In genomic region chr6:151413372-151414145, GRCh38 we compare ENCODE assay signal across 13 cellular contexts. TPM values are rescaled to one million over a fixed set of nuclear protein-coding genes. Genes with fewer than 3 reads are reported as not detected.
DNase-seq lines count a peak whose midpoint lies in the region; ATAC-seq, FAIRE-seq and TF ChIP-seq lines count a peak whose summit lies in the region.
"Had no signal": no experiment of that assay in that cellular context is flagged by ENCODE, and none has a peak within 500 bp of the region (broad histone marks: within the 10 kb centered on the region; RNA-seq: fewer than 3 reads in every experiment).

No MANE protein-coding gene starts in this region.

- no peak for FAIRE-seq in small intestine (lab: Jason Lieb, UNC)

- H3K4me3 Mint-ChIP-seq in CD8-positive, alpha-beta T cell = peak overlapping the region; percentile 20

- H3K27me3 Mint-ChIP-seq in CD8-positive, alpha-beta T cell (ENCODE audit: low read depth) = no peaks in the 10 kb centered on the region

- H3K9me3 ChIP-seq in CD8-positive, alpha-beta T cell (ENCODE audit: low read length) = no peaks in the 10 kb centered on the region
- H3K9me3 ChIP-seq in small intestine (ENCODE audit: control insufficient read depth, low read depth) (no peaks in the 10 kb centered on the region), esophagus squamous epithelium (no peaks in the 10 kb centered on the region)
- H3K9me3 ChIP-seq: body of pancreas had no signal

- H3K36me3 Mint-ChIP-seq in CD8-positive, alpha-beta T cell = peaks cover 63% of the 10 kb centered on the region

- WGBS in small intestine, 3 donors = 89 to 96% (median 93%) methylated on average over 8 of the region's 8 CpGs
- 85 to 92% methylated on average over 7 to 8 of the region's 8 CpGs for WGBS in esophagus squamous epithelium, 2 donors

- no peaks in the 10 kb centered on the region for H3K36me3 ChIP-seq in CD8-positive, alpha-beta T cell (ENCODE audit: insufficient read depth, low read length)
- H3K36me3 ChIP-seq in small intestine (ENCODE audit: control insufficient read depth in 2 of 2, insufficient read depth in 2 of 2, low read length in 2 of 2) (peaks cover 0 to 6% of the 10 kb centered on the region in 2 donors), esophagus squamous epithelium (peaks cover 5 to 79% (median 11%) of the 10 kb centered on the region in 3 donors)

- H3K27ac ChIP-seq in CD8-positive, alpha-beta T cell (ENCODE audit: low read depth, low read length) = no peak overlapping the region
- H3K27ac ChIP-seq in small intestine (ENCODE audit: low read depth in 1 of 2, low read length in 1 of 2) (no peak overlapping the region), esophagus squamous epithelium (no peak overlapping the region)
- H3K27ac ChIP-seq: body of pancreas, HL-60 had no signal

- peaks cover 19% of the 10 kb centered on the region for H3K4me1 ChIP-seq in CD8-positive, alpha-beta T cell (ENCODE audit: insufficient read depth, low read length)
- no peaks in the 10 kb centered on the region for H3K4me1 ChIP-seq in small intestine (ENCODE audit: control insufficient read depth in 2 of 2, insufficient read depth in 1 of 2, low read depth in 1 of 2, low read length in 1 of 2)
- no peaks in the 10 kb centered on the region for H3K4me1 ChIP-seq in esophagus squamous epithelium
- H3K4me1 ChIP-seq: body of pancreas had no signal

- ATAC-seq in CD8-positive, alpha-beta T cell = peak; percentile 99
- no peak for ATAC-seq in HG03378 (IDR thresholded peaks at IDR 0.05; ENCODE audit: unreplicated experiment)
- ATAC-seq: body of pancreas had no signal

- peaks cover 4% of the 10 kb centered on the region for H3K9me3 Mint-ChIP-seq in CD8-positive, alpha-beta T cell

- DNase-seq in CD8-positive, alpha-beta T cell = peak; percentile 24 to 74 (median 62)
- peak; percentile 45 for DNase-seq in activated CD4-positive, alpha-beta T cell treated with anti-CD3 and anti-CD28 coated beads for 1 hour
- DNase-seq in activated gamma-delta T cell treated with anti-CD3 and anti-CD28 coated beads, Interleukin-2, amount 50 U/mL, for 16 hours (ENCODE audit: low read depth) = peak; percentile 59
- DNase-seq in small intestine = peak; percentile 17
- no peak for DNase-seq in NCI-H2029 treated with DMSO at 0.1 percent for 48 hours (lab: John Stamatoyannopoulos, UW)
- DNase-seq in dedifferentiated amniotic fluid mesenchymal stem cell (ENCODE audit: extremely low spot score) = no peak
- DNase-seq in esophagus squamous epithelium (lab: John Stamatoyannopoulos, UW) = no peak
- DNase-seq: body of pancreas, NCI-H446 treated with DMSO at 0.1 percent for 48 hours, posterior cingulate gyrus had no signal

- intact Hi-C loops in CD8-positive, alpha-beta T cell (cut with DNase I, micrococcal nuclease) = loop anchor here in 1 of 2 experiments (2.0 kb wide), 1 partner anchor 39 kb away; the partner anchor contains the start of gene RMND1
- intact Hi-C loops in esophagus squamous epithelium (cut with DNase I) = no loop called here

- CTCF ChIA-PET in CD8-positive, alpha-beta T cell (lab: Charles Lee) = interaction anchor here (0.7 to 1.3 kb wide), 5 partner anchors 8 to 89 kb away, joined by 3 to 5 read pairs (median 4); no protein-coding TSS in a partner anchor

- H3K4me3 ChIP-seq in CD8-positive, alpha-beta T cell (ENCODE audit: low read depth, low read length) = no peak overlapping the region
- H3K4me3 ChIP-seq in small intestine (ENCODE audit: low read depth in 1 of 2, low read length in 2 of 2) = no peak overlapping the region
- no peak overlapping the region for H3K4me3 ChIP-seq in esophagus squamous epithelium
- H3K4me3 ChIP-seq: body of pancreas, lung had no signal

- TF ChIP-seq POLR2A in esophagus squamous epithelium (IDR thresholded peaks at IDR 0.05) = no peak

- POLR2A ChIA-PET in CD8-positive, alpha-beta T cell (lab: Charles Lee) = interaction anchor here (1.1 to 1.7 kb wide), 2 partner anchors 23 to 38 kb away, joined by 5 to 15 read pairs; partner anchors contain the start of gene RMND1

- H3K27me3 ChIP-seq in CD8-positive, alpha-beta T cell (ENCODE audit: insufficient read depth, low read length) = no peaks in the 10 kb centered on the region
- H3K27me3 ChIP-seq in small intestine (ENCODE audit: control insufficient read depth in 2 of 2, insufficient read depth in 2 of 2, low read length in 2 of 2) (no peaks in the 10 kb centered on the region), esophagus squamous epithelium (no peaks in the 10 kb centered on the region)
- H3K27me3 ChIP-seq: body of pancreas had no signal

- H3K27ac Mint-ChIP-seq in CD8-positive, alpha-beta T cell = peak overlapping the region; percentile 89

- peaks cover 29% of the 10 kb centered on the region for H3K4me1 Mint-ChIP-seq in CD8-positive, alpha-beta T cell (ENCODE audit: low read depth)

- TF ChIP-seq CTCF in CD8-positive, alpha-beta T cell (IDR thresholded peaks at IDR 0.05) = no peak
- TF ChIP-seq CTCF in esophagus squamous epithelium (IDR thresholded peaks at IDR 0.05) = no peak

RNA-seq across cellular contexts. Expression of gene ZBTB2, which starts 22.2 kb away (rescaled TPM):
- total RNA-seq in CD8-positive, alpha-beta T cell = 10 to 100 TPM; 22.1 to 23.0 TPM
- polyA plus RNA-seq in small intestine = 1 to 10 TPM; 7.1 to 8.7 (median 8.1) TPM
- total RNA-seq in esophagus squamous epithelium = 10 to 100 TPM in 1 of 4 donors, 1 to 10 TPM in 3; 4.2 to 11.3 (median 7.4) TPM

RNA-seq across cellular contexts. Expression of gene RMND1, which starts 38.4 kb away (rescaled TPM):
- total RNA-seq in CD8-positive, alpha-beta T cell = 1 to 10 TPM; 5.8 to 6.3 TPM
- 10 to 100 TPM; 17.5 to 40.5 (median 24.0) TPM for polyA plus RNA-seq in small intestine
- 10 to 100 TPM in 3 of 4 donors, 1 to 10 TPM in 1; 4.6 to 25.9 (median 15.3) TPM for total RNA-seq in esophagus squamous epithelium

Comparison
In these comparisons a context has a peak if more than half of its experiments do, and no peak if none do; other contexts are left out.
1. DNase-seq: peak in CD8-positive, alpha-beta T cell (7 of 7), activated CD4-positive, alpha-beta T cell treated with anti-CD3 and anti-CD28 coated beads for 1 hour (single experiment), activated gamma-delta T cell treated with anti-CD3 and anti-CD28 coated beads, Interleukin-2, amount 50 U/mL, for 16 hours (single experiment) and small intestine (single experiment); none in NCI-H2029 treated with DMSO at 0.1 percent for 48 hours (single experiment), dedifferentiated amniotic fluid mesenchymal stem cell (single experiment) and esophagus squamous epithelium (single experiment).